In genomic region chr1:56324504-56324903, GRCh38 we compare ENCODE assay signal across 29 cellular contexts.
"Had no signal": no experiment of that assay in that cellular context is flagged by ENCODE, and none has a peak within 500 bp of the region (broad histone marks: within the 10 kb centered on the region; RNA-seq: fewer than 3 reads in every experiment).

No MANE protein-coding gene starts in this region.

- H3K4me3 ChIP-seq: colonic mucosa, coronary artery, dorsolateral prefrontal cortex, esophagus muscularis mucosa, esophagus squamous epithelium, gastrocnemius medialis, gastroesophageal sphincter, heart left ventricle, heart right ventricle had no signal

- H3K4me1 ChIP-seq: colonic mucosa, foreskin keratinocyte had no signal

- ATAC-seq: effector memory CD8-positive, alpha-beta T cell; esophagus mucosa; foreskin keratinocyte; gastrocnemius medialis; gastroesophageal sphincter; heart left ventricle; heart right ventricle had no signal

- DNase-seq: colonic mucosa; cortex of kidney; dermis blood vessel endothelial cell; dorsolateral prefrontal cortex; effector CD4-positive, alpha-beta T cell; effector CD8-positive, alpha-beta T cell; effector memory CD4-positive, alpha-beta T cell; effector memory CD8-positive, alpha-beta T cell; endodermal cell; erythroblast; esophagus squamous epithelium; foreskin fibroblast; foreskin keratinocyte; foreskin melanocyte; gastrocnemius medialis; glutamatergic neuron; head of caudate nucleus; heart left ventricle; heart right ventricle had no signal

- FAIRE-seq: colon, endometrium, endothelial cell of umbilical vein, frontal cortex had no signal

- H3K27me3 ChIP-seq: colonic mucosa, dorsolateral prefrontal cortex, esophagus muscularis mucosa, esophagus squamous epithelium, foreskin keratinocyte, gastrocnemius medialis, gastroesophageal sphincter, heart left ventricle, heart right ventricle had no signal

- H3K9me3 ChIP-seq: colonic mucosa, esophagus muscularis mucosa, esophagus squamous epithelium, gastrocnemius medialis, gastroesophageal sphincter, heart left ventricle, heart right ventricle had no signal

- H3K27ac Mint-ChIP-seq: dendritic cell treated with granulocyte-macrophage colony-stimulating factor and Interleukin-4, amounts not matched to agents 40 ng/mL and 50 ng/mL, for 4 days; effector memory CD8-positive, alpha-beta T cell; endodermal cell had no signal

- H3K27ac ChIP-seq: colonic mucosa, coronary artery, dorsolateral prefrontal cortex, epithelial cell of prostate, esophagus muscularis mucosa, esophagus squamous epithelium, foreskin keratinocyte, gastrocnemius medialis, gastroesophageal sphincter, heart left ventricle, heart right ventricle had no signal

- H3K36me3 ChIP-seq: colonic mucosa, esophagus muscularis mucosa, esophagus squamous epithelium, gastrocnemius medialis, gastroesophageal sphincter, heart left ventricle, heart right ventricle had no signal

- H3K27me3 Mint-ChIP-seq: effector memory CD8-positive, alpha-beta T cell had no signal

- H3K9me3 Mint-ChIP-seq: dendritic cell treated with granulocyte-macrophage colony-stimulating factor and Interleukin-4, amounts not matched to agents 40 ng/mL and 50 ng/mL, for 4 days; effector memory CD8-positive, alpha-beta T cell; endodermal cell had no signal

- H3K4me3 Mint-ChIP-seq: dendritic cell treated with granulocyte-macrophage colony-stimulating factor and Interleukin-4, amounts not matched to agents 40 ng/mL and 50 ng/mL, for 4 days; effector memory CD8-positive, alpha-beta T cell; endodermal cell had no signal
